Comparison of ENCODE assay signal across 9 cellular contexts in genomic region chr17:80442305-80442659, GRCh38. TPM values are rescaled to one million over a fixed set of nuclear protein-coding genes. Genes with fewer than 3 reads are reported as not detected.
"Had no signal": no experiment of that assay in that cellular context is flagged by ENCODE, and none has a peak within 500 bp of the region (broad histone marks: within the 10 kb centered on the region; RNA-seq: fewer than 3 reads in every experiment).

No MANE protein-coding gene starts in this region.

- H3K4me3 ChIP-seq: GM23338, K562 had no signal

- H2AFZ ChIP-seq: GM23338 had no signal

- H3K4me2 ChIP-seq: GM23338 had no signal

- FAIRE-seq: H1, H54, HTR-8/SVneo, K562 had no signal

- DNase-seq: H9, HCEC 1CT, IMR-90 had no signal

- H3K9me3 Mint-ChIP-seq: GM23338, H9 had no signal

- ATAC-seq: GM23338 had no signal

- H3K4me3 Mint-ChIP-seq: GM23338 had no signal

- H3K27ac Mint-ChIP-seq: GM23338, H9 had no signal

RNA-seq across cellular contexts. Expression of gene NPTX1, which starts 34.1 kb away (rescaled TPM):
- total RNA-seq: HT-29 had no signal
- polyA plus RNA-seq: K562 had no signal
